In genomic region chr17:48003686-48004120, GRCh38 we compare ENCODE assay signal across 13 cellular contexts. TPM values are rescaled to one million over a fixed set of nuclear protein-coding genes. Genes with fewer than 3 reads are reported as not detected.
DNase-seq lines count a peak whose midpoint lies in the region; ATAC-seq and TF ChIP-seq lines count a peak whose summit lies in the region.
"Had no signal": no experiment of that assay in that cellular context is flagged by ENCODE, and none has a peak within 500 bp of the region (broad histone marks: within the 10 kb centered on the region; RNA-seq: fewer than 3 reads in every experiment).

No MANE protein-coding gene starts in this region.

- DNase-seq in BE2C = peak; percentile 93
- no peak for DNase-seq in Panc1 (ENCODE audit: low read depth, low spot score)
- no peak for DNase-seq in mesenchymal stem cell
- no peak for DNase-seq in inferior parietal cortex (ENCODE audit: extremely low spot score)
- no peak for DNase-seq in T-helper 17 cell
- DNase-seq: CD4-positive, alpha-beta T cell; lower lobe of right lung had no signal

- peaks cover 6% of the 10 kb centered on the region for H3K36me3 Mint-ChIP-seq in T-helper 17 cell (ENCODE audit: low read depth)

- H3K9ac ChIP-seq in HUES64 (ENCODE audit: low read depth, low read length) = peak overlapping the region; percentile 71; the same call in 1 of the 2 replicates
- no peak overlapping the region for H3K9ac ChIP-seq in mesenchymal stem cell (ENCODE audit: low read length)

- H2BK15ac ChIP-seq in mesenchymal stem cell (ENCODE audit: low read depth, poor library complexity, severe bottlenecking) = no peak overlapping the region

- ATAC-seq in Panc1 (no peak), HG03521 (IDR thresholded peaks at IDR 0.05; ENCODE audit: unreplicated experiment) (no peak), HG03520 (IDR thresholded peaks at IDR 0.05; ENCODE audit: unreplicated experiment) (no peak), T-helper 17 cell (no peak)
- ATAC-seq: lower lobe of right lung had no signal

- H3K36me3 ChIP-seq in BE2C (no peaks in the 10 kb centered on the region), HUES64 (ENCODE audit: insufficient read depth, low read length) (no peaks in the 10 kb centered on the region), Panc1 (ENCODE audit: control insufficient read depth, insufficient read depth, low read length) (no peaks in the 10 kb centered on the region), mesenchymal stem cell (ENCODE audit: control insufficient read depth in 1 of 2, insufficient read depth in 2 of 2, low read depth in 1 of 2, low read length in 2 of 2) (no peaks in the 10 kb centered on the region)
- H3K36me3 ChIP-seq: lower lobe of right lung, vagina had no signal

- H3K27me3 ChIP-seq in BE2C (no peaks in the 10 kb centered on the region), HUES64 (ENCODE audit: insufficient read depth, low read length) (no peaks in the 10 kb centered on the region), Panc1 (ENCODE audit: control insufficient read depth, insufficient read depth, low read length) (no peaks in the 10 kb centered on the region), mesenchymal stem cell (ENCODE audit: control insufficient read depth in 1 of 2, insufficient read depth in 1 of 2, low read length in 2 of 2) (no peaks in the 10 kb centered on the region)
- H3K27me3 ChIP-seq: vagina had no signal

- peaks cover 52% of the 10 kb centered on the region for H3K4me1 ChIP-seq in BE2C
- H3K4me1 ChIP-seq in HUES64 (ENCODE audit: insufficient read depth, low read length) = peaks cover 40% of the 10 kb centered on the region
- H3K4me1 ChIP-seq in Panc1 (ENCODE audit: control insufficient read depth, insufficient read depth, low read length) = peaks cover 34% of the 10 kb centered on the region
- H3K4me1 ChIP-seq in mesenchymal stem cell (ENCODE audit: control insufficient read depth, insufficient read depth, low read depth, low read length) = peaks cover 30% of the 10 kb centered on the region

- POLR2A ChIA-PET in Panc1 (lab: Charles Lee) = no interaction called here

- peaks cover 34% of the 10 kb centered on the region for H3K27me3 Mint-ChIP-seq in T-helper 17 cell

- no peak overlapping the region for H3K4me3 Mint-ChIP-seq in T-helper 17 cell
- H3K4me3 Mint-ChIP-seq: CD4-positive, alpha-beta T cell had no signal

- H4K91ac ChIP-seq in mesenchymal stem cell (ENCODE audit: low read length) = peak overlapping the region; percentile 100

- H3K9me3 ChIP-seq in BE2C (no peaks in the 10 kb centered on the region), HUES64 (ENCODE audit: insufficient read depth, low read depth, low read length) (no peaks in the 10 kb centered on the region), Panc1 (ENCODE audit: control insufficient read depth, insufficient read depth, low read depth, low read length) (no peaks in the 10 kb centered on the region), mesenchymal stem cell (ENCODE audit: control insufficient read depth, low read length) (no peaks in the 10 kb centered on the region), T-helper 17 cell (ENCODE audit: control insufficient read depth, low read length, poor library complexity, severe bottlenecking) (no peaks in the 10 kb centered on the region)
- H3K9me3 ChIP-seq: lower lobe of right lung, vagina had no signal

- H3K27ac Mint-ChIP-seq in T-helper 17 cell = no peak overlapping the region
- H3K27ac Mint-ChIP-seq: CD4-positive, alpha-beta T cell had no signal

- intact Hi-C loops in Panc1 (cut with micrococcal nuclease; ENCODE audit: unreplicated experiment) = no loop called here

- H3K79me1 ChIP-seq in mesenchymal stem cell (replicated peaks; ENCODE audit: low read length, poor library complexity, severe bottlenecking) = no peaks in the 10 kb centered on the region

- no TSS peak for BruUV-seq in Panc1 (replicated peaks; lab: Mats Ljungman, UMichigan)

- H2BK12ac ChIP-seq in mesenchymal stem cell (ENCODE audit: low read length in 2 of 2) = peak overlapping the region; percentile 88 to 100

- peak overlapping the region; percentile 93 for H2BK120ac ChIP-seq in mesenchymal stem cell (ENCODE audit: low read depth, low read length)

- H2AFZ ChIP-seq in mesenchymal stem cell (ENCODE audit: low read depth, low read length) = peak overlapping the region; percentile 42

- peak overlapping the region; percentile 30 for H3K4me3 ChIP-seq in BE2C (ENCODE audit: low read depth, low read length)
- no peak overlapping the region for H3K4me3 ChIP-seq in HUES64 (ENCODE audit: low read length)
- no peak overlapping the region for H3K4me3 ChIP-seq in Panc1 (ENCODE audit: low read depth in 2 of 2, low read length in 2 of 2)
- no peak overlapping the region for H3K4me3 ChIP-seq in mesenchymal stem cell (ENCODE audit: insufficient read depth in 1 of 2, low read depth in 1 of 2, low read length in 2 of 2)
- H3K4me3 ChIP-seq: lower lobe of right lung, vagina had no signal

- in situ Hi-C loops in Panc1 (cut with HindIII; ENCODE audit: low pct_unique_long_range_greater_than_20kb, low sequenced_read_pairs) = no loop called here

- peak overlapping the region; percentile 79 to 100 for H3K18ac ChIP-seq in mesenchymal stem cell (ENCODE audit: low read depth in 1 of 2, low read length in 2 of 2)

- peak overlapping the region; percentile 100 for H4K8ac ChIP-seq in mesenchymal stem cell (ENCODE audit: low read length)

- H3K14ac ChIP-seq in mesenchymal stem cell (ENCODE audit: low read length in 2 of 2) = no peak overlapping the region

- H3K23ac ChIP-seq in mesenchymal stem cell (ENCODE audit: low read length in 2 of 2) = no peak overlapping the region

- H2BK5ac ChIP-seq in mesenchymal stem cell (ENCODE audit: low read depth, low read length, poor library complexity, severe bottlenecking) = peak overlapping the region; percentile 66

- no peak for TF ChIP-seq CTCF in BE2C (IDR thresholded peaks at IDR 0.05; ENCODE audit: low read depth, low read length)
- no peak for TF ChIP-seq CTCF in Panc1 (IDR thresholded peaks at IDR 0.05)

- H3K4me1 Mint-ChIP-seq in T-helper 17 cell = peaks cover 4% of the 10 kb centered on the region

- H3K4me2 ChIP-seq in mesenchymal stem cell (ENCODE audit: low read length, poor library complexity, severe bottlenecking) = no peak overlapping the region

- peak overlapping the region; percentile 64 for H2AK5ac ChIP-seq in mesenchymal stem cell (ENCODE audit: low read length, severe bottlenecking)

- CTCF ChIA-PET in Panc1 (lab: Charles Lee) = interaction anchor here (0.6 to 0.7 kb wide), 2 partner anchors 35 to 127 kb away, joined by 3 to 5 read pairs; no protein-coding TSS in a partner anchor

- peak overlapping the region; percentile 52 to 62 for H3K4ac ChIP-seq in mesenchymal stem cell (ENCODE audit: low read depth in 1 of 2, low read length in 2 of 2)

- 13% methylated on average over 8 of the region's 8 CpGs for WGBS in HUES64
- WGBS in mesenchymal stem cell = 57% methylated on average over 8 of the region's 8 CpGs

- peak overlapping the region; percentile 96 for H3K27ac ChIP-seq in HUES64 (ENCODE audit: low read depth, low read length)
- peak overlapping the region; percentile 89 for H3K27ac ChIP-seq in Panc1 (ENCODE audit: low read length)
- H3K27ac ChIP-seq in mesenchymal stem cell (ENCODE audit: low read length, poor library complexity, severe bottlenecking) = peak overlapping the region; percentile 98
- H3K27ac ChIP-seq: vagina had no signal

RNA-seq across cellular contexts. Expression of gene CDK5RAP3, which starts 32.8 kb away (rescaled TPM):
- 175 TPM for polyA plus RNA-seq in BE2C (2012; ENCODE audit: insufficient read depth, insufficient read length, low read depth)
- 88.9 TPM for polyA plus RNA-seq in HUES64 (2013, experiment 1 of 2)
- polyA plus RNA-seq in HUES64 (2013, experiment 2 of 2) = 96.2 TPM
- 193 TPM for total RNA-seq in Panc1 (2021; ENCODE audit: unreplicated experiment)
- polyA plus RNA-seq in Panc1 (2012; ENCODE audit: insufficient read length) = 137 TPM
- polyA plus RNA-seq in mesenchymal stem cell (2013, experiment 1 of 2) = 75.6 TPM
- 69.9 TPM for polyA plus RNA-seq in mesenchymal stem cell (2013, experiment 2 of 2)
- total RNA-seq in T-helper 17 cell = 100 to 1,000 TPM; 228 to 231 TPM

RNA-seq across cellular contexts. Expression of gene COPZ2, which starts 33.9 kb away (rescaled TPM):
- polyA plus RNA-seq in BE2C (2012; ENCODE audit: insufficient read depth, insufficient read length, low read depth) = 9.3 TPM
- 0.70 TPM for polyA plus RNA-seq in HUES64 (2013, experiment 1 of 2)
- polyA plus RNA-seq in HUES64 (2013, experiment 2 of 2) = 1.2 TPM
- total RNA-seq in Panc1 (2021; ENCODE audit: unreplicated experiment) = 5.4 TPM
- polyA plus RNA-seq in Panc1 (2012; ENCODE audit: insufficient read length) = 5.3 TPM
- 148 TPM for polyA plus RNA-seq in mesenchymal stem cell (2013, experiment 1 of 2)
- 153 TPM for polyA plus RNA-seq in mesenchymal stem cell (2013, experiment 2 of 2)
- 1 to 10 TPM in 1 of 2 donors, not detected in 1; 1.0 TPM for total RNA-seq in T-helper 17 cell

RNA-seq across cellular contexts. Expression of gene NFE2L1, which starts 44.5 kb away (rescaled TPM):
- 506 TPM for polyA plus RNA-seq in BE2C (2012; ENCODE audit: insufficient read depth, insufficient read length, low read depth)
- 101 TPM for polyA plus RNA-seq in HUES64 (2013, experiment 1 of 2)
- polyA plus RNA-seq in HUES64 (2013, experiment 2 of 2) = 104 TPM
- total RNA-seq in Panc1 (2021; ENCODE audit: unreplicated experiment) (210 TPM), T-helper 17 cell (10 to 100 TPM; 41.2 to 42.2 TPM)
- polyA plus RNA-seq in Panc1 (2012; ENCODE audit: insufficient read length) = 312 TPM
- 172 TPM for polyA plus RNA-seq in mesenchymal stem cell (2013, experiment 1 of 2)
- polyA plus RNA-seq in mesenchymal stem cell (2013, experiment 2 of 2) = 169 TPM

RNA-seq across cellular contexts. Expression of gene PRR15L, which starts 46.0 kb away (rescaled TPM):
- not detected for polyA plus RNA-seq in BE2C (2012; ENCODE audit: insufficient read depth, insufficient read length, low read depth)
- not detected for polyA plus RNA-seq in HUES64 (2013, experiment 1 of 2)
- polyA plus RNA-seq in HUES64 (2013, experiment 2 of 2) = not detected
- total RNA-seq in Panc1 (2021; ENCODE audit: unreplicated experiment) (0.18 TPM), T-helper 17 cell (not detected)
- polyA plus RNA-seq in Panc1 (2012; ENCODE audit: insufficient read length) = not detected
- polyA plus RNA-seq in mesenchymal stem cell (2013, experiment 1 of 2) = not detected
- not detected for polyA plus RNA-seq in mesenchymal stem cell (2013, experiment 2 of 2)
- total RNA-seq: CD4-positive, alpha-beta T cell; fibroblast of villous mesenchyme; LHCN-M2 had no signal
